ENCODE assay signal across 34 cellular contexts in the genomic region with DNA sequence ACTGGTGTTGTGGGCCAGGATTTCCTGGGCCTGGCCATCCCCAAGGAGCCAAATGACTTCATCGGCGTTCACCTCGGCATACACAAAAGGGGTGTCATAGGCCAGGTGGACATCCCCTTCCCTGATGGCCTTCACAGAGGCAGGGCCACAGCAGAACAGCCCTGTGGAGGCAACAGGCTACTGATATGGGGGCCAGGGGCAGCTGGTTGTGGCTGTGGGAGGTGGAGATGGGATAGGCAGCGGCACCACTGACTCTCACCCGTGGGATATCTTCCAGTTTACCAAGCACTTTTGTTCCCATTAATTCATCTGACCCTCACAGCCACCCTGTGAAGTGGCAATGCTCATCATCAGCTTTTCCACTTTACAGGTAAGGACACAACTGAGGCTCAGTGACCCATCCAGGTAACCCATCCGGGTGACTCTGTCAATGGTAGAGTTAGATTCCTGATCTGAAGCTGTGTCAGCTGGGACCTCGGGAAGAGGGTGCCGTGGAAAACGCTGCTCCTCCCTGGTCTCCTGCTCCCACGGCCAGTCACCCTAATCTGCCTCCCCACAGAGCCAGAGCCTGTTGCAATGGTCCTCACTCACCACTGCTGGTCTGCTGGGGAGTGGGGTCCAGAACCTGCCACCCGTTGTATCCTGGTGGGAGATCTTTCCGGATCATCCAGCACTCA. TPM values are rescaled to one million over a fixed set of nuclear protein-coding genes. Genes with fewer than 3 reads are reported as not detected.
A peak's percentile ranks its signal among the peaks of the same experiment; 100 is the strongest.
DNase-seq lines count a peak whose midpoint lies in the region; ATAC-seq, FAIRE-seq and TF ChIP-seq lines count a peak whose summit lies in the region.
"Had no signal": no experiment of that assay in that cellular context is flagged by ENCODE, and none has a peak within 500 bp of the region (broad histone marks: within the 10 kb centered on the region; RNA-seq: fewer than 3 reads in every experiment).

No MANE protein-coding gene starts in this region.

- H3K18ac ChIP-seq in neuronal stem cell (ENCODE audit: low read length), result peak overlapping the region; percentile 6

- H3F3A ChIP-seq in MM.1S (ENCODE audit: insufficient read depth, low read length), result no peaks in the 10 kb centered on the region

- H3K36me3 Mint-ChIP-seq in activated T-helper 1 cell treated with anti-CD3 and anti-CD28 coated beads, Interleukin-12 subunit alpha, Interleukin-12 subunit beta, Interleukin-2, Interleukin-4 antibody, amounts not matched to agents 30 ng/mL and 10 ng/mL and 1 ng/mL, durations not matched to agents 14 hours and 24 hours and 36 hours (ENCODE audit: low read depth), result no peaks in the 10 kb centered on the region
- no peaks in the 10 kb centered on the region for H3K36me3 Mint-ChIP-seq in Caco-2 (ENCODE audit: insufficient read depth, unreplicated experiment)
- H3K36me3 Mint-ChIP-seq: CD14-positive monocyte; CD4-positive, alpha-beta memory T cell; CD4-positive, CD25-positive, alpha-beta regulatory T cell; CD8-positive, alpha-beta memory T cell had no signal

- H3K36me3 ChIP-seq in K562 (ENCODE audit: control insufficient read depth, insufficient read depth, low read length) (no peaks in the 10 kb centered on the region), neuronal stem cell (replicated peaks in 1 of 2; ENCODE audit: control insufficient read depth in 2 of 2, insufficient read depth in 2 of 2, low read length in 2 of 2) (no peaks in the 10 kb centered on the region), MM.1S (replicated peaks; ENCODE audit: insufficient read depth, low read length) (no peaks in the 10 kb centered on the region), Caco-2 (ENCODE audit: control insufficient read depth, insufficient read depth, low read length) (no peaks in the 10 kb centered on the region)
- H3K36me3 ChIP-seq: BE2C, BLaER1 had no signal

- H3K9me1 ChIP-seq in K562 (ENCODE audit: control insufficient read depth, insufficient read depth, low read length), result no peaks in the 10 kb centered on the region

- peak overlapping the region in 1 of 2 experiments; percentile 19; a peak in 1 of 4 replicates for H3K9ac ChIP-seq in K562 (ENCODE audit: insufficient read depth in 1 of 2, low read depth in 2 of 2, low read length in 2 of 2)
- no peak overlapping the region for H3K9ac ChIP-seq in neuronal stem cell (ENCODE audit: low read depth, low read length, poor library complexity)
- no peak overlapping the region for H3K9ac ChIP-seq in MM.1S (ENCODE audit: low read length)
- H3K9ac ChIP-seq: BLaER1 had no signal

- no peak for ATAC-seq in K562
- ATAC-seq: GM12878 had no signal

- peaks cover 5% of the 10 kb centered on the region for H3K4me1 Mint-ChIP-seq in activated T-helper 1 cell treated with anti-CD3 and anti-CD28 coated beads, Interleukin-12 subunit alpha, Interleukin-12 subunit beta, Interleukin-2, Interleukin-4 antibody, amounts not matched to agents 30 ng/mL and 10 ng/mL and 1 ng/mL, durations not matched to agents 14 hours and 24 hours and 36 hours (ENCODE audit: low read depth)
- peaks cover 4% of the 10 kb centered on the region for H3K4me1 Mint-ChIP-seq in Caco-2 (ENCODE audit: low read depth, unreplicated experiment)

- FAIRE-seq in K562 (lab: Jason Lieb, UNC) (no peak), D721Med (lab: Jason Lieb, UNC) (no peak)
- FAIRE-seq: A204.1, GM12878, GM12892, GM18507 had no signal

- H3K14ac ChIP-seq in neuronal stem cell (ENCODE audit: low read length), result no peak overlapping the region

- H2BK5ac ChIP-seq in neuronal stem cell (ENCODE audit: low read length), result no peak overlapping the region

- no peak overlapping the region for H2BK120ac ChIP-seq in neuronal stem cell (ENCODE audit: low read depth, low read length)

- no peak overlapping the region for H3K4me3 Mint-ChIP-seq in activated T-helper 1 cell treated with anti-CD3 and anti-CD28 coated beads, Interleukin-12 subunit alpha, Interleukin-12 subunit beta, Interleukin-2, Interleukin-4 antibody, amounts not matched to agents 30 ng/mL and 10 ng/mL and 1 ng/mL, durations not matched to agents 14 hours and 24 hours and 36 hours
- H3K4me3 Mint-ChIP-seq in Caco-2 (ENCODE audit: unreplicated experiment), result no peak overlapping the region
- H3K4me3 Mint-ChIP-seq: CD14-positive monocyte; CD4-positive, alpha-beta memory T cell; CD4-positive, CD25-positive, alpha-beta regulatory T cell; CD8-positive, alpha-beta memory T cell had no signal

- peaks cover 2% of the 10 kb centered on the region for H3K27me3 Mint-ChIP-seq in activated T-helper 1 cell treated with anti-CD3 and anti-CD28 coated beads, Interleukin-12 subunit alpha, Interleukin-12 subunit beta, Interleukin-2, Interleukin-4 antibody, amounts not matched to agents 30 ng/mL and 10 ng/mL and 1 ng/mL, durations not matched to agents 14 hours and 24 hours and 36 hours (ENCODE audit: insufficient read depth)
- H3K27me3 Mint-ChIP-seq in Caco-2 (ENCODE audit: insufficient read depth, unreplicated experiment), result peaks cover 6% of the 10 kb centered on the region

- H3K27ac ChIP-seq in K562 (ENCODE audit: extremely low read depth, low read depth, low read length) (no peak overlapping the region; the same call in 2 of the 3 replicates), neuronal stem cell (replicated peaks; ENCODE audit: low read length) (no peak overlapping the region), MM.1S (ENCODE audit: low read length) (no peak overlapping the region)
- H3K27ac ChIP-seq: 22Rv1, BLaER1 had no signal

- H3K9me3 ChIP-seq in K562 (replicated peaks; ENCODE audit: control insufficient read depth, insufficient read depth, low read depth, low read length) (no peaks in the 10 kb centered on the region), neuronal stem cell (replicated peaks in 1 of 2; ENCODE audit: control insufficient read depth in 2 of 2, insufficient read depth in 1 of 2, low read depth in 1 of 2, low read length in 2 of 2) (no peaks in the 10 kb centered on the region), MM.1S (replicated peaks; ENCODE audit: insufficient read depth, low read length) (no peaks in the 10 kb centered on the region), Caco-2 (no peaks in the 10 kb centered on the region)
- H3K9me3 ChIP-seq: BE2C, BLaER1 had no signal

- H2AFZ ChIP-seq in K562 (ENCODE audit: low read depth, low read length), result 0 out of 2 replicates have a peak overlapping the region, but pooled peaks have one; percentile 4
- H2AFZ ChIP-seq in neuronal stem cell (ENCODE audit: low read length), result no peak overlapping the region
- H2AFZ ChIP-seq in MM.1S (ENCODE audit: low read length), result no peak overlapping the region

- no peak overlapping the region for H4K91ac ChIP-seq in neuronal stem cell (ENCODE audit: low read depth, low read length, poor library complexity)

- H3K4me3 ChIP-seq in K562 (no peak overlapping the region), neuronal stem cell (ENCODE audit: low read length in 2 of 2) (no peak overlapping the region), MM.1S (ENCODE audit: low read length) (no peak overlapping the region), Caco-2 (ENCODE audit: low read depth, low read length) (no peak overlapping the region)
- H3K4me3 ChIP-seq: BLaER1, GM12878 had no signal

- no peak for TF ChIP-seq EP300 in K562 (IDR thresholded peaks at IDR 0.05; ENCODE audit: low read length)

- TF ChIP-seq CTCF in K562 (IDR thresholded peaks at IDR 0.05 in 2 of 3, conservative IDR thresholded peaks at IDR 0.05 in 1 of 3; ENCODE audit: insufficient read depth in 2 of 3, low read depth in 1 of 3, low read length in 3 of 3) (no peak), D721Med (IDR thresholded peaks at IDR 0.05; ENCODE audit: insufficient read depth, missing control alignments) (no peak), MM.1S (IDR thresholded peaks at IDR 0.05; ENCODE audit: low read length) (no peak), Caco-2 (IDR thresholded peaks at IDR 0.05; ENCODE audit: insufficient read depth in 1 of 2, low read depth in 1 of 2, low read length in 1 of 2, severe bottlenecking in 1 of 2, unreplicated experiment in 1 of 2) (no peak)

- BruUV-seq in K562 (replicated peaks; lab: Mats Ljungman, UMichigan) (no TSS peak), Caco-2 (replicated peaks; lab: Mats Ljungman, UMichigan) (no TSS peak)

- no peak overlapping the region for H3K4ac ChIP-seq in neuronal stem cell (ENCODE audit: low read length)

- H3K79me2 ChIP-seq in K562 (ENCODE audit: control insufficient read depth, insufficient read depth, low read length) (no peaks in the 10 kb centered on the region), MM.1S (ENCODE audit: low read length) (no peaks in the 10 kb centered on the region)

- no peak overlapping the region for H3K27ac Mint-ChIP-seq in activated T-helper 1 cell treated with anti-CD3 and anti-CD28 coated beads, Interleukin-12 subunit alpha, Interleukin-12 subunit beta, Interleukin-2, Interleukin-4 antibody, amounts not matched to agents 30 ng/mL and 10 ng/mL and 1 ng/mL, durations not matched to agents 14 hours and 24 hours and 36 hours
- no peak overlapping the region for H3K27ac Mint-ChIP-seq in Caco-2 (ENCODE audit: unreplicated experiment)
- H3K27ac Mint-ChIP-seq: CD14-positive monocyte; CD4-positive, alpha-beta memory T cell; CD4-positive, CD25-positive, alpha-beta regulatory T cell had no signal

- in situ Hi-C loops in K562 (cut with MboI), result no loop called here

- H4K8ac ChIP-seq in neuronal stem cell (ENCODE audit: low read depth, low read length), result no peak overlapping the region

- TF ChIP-seq RAD21 in K562 (CRISPR knock-in tag; conservative IDR thresholded peaks at IDR 0.05 in 1 of 2, IDR thresholded peaks at IDR 0.05 in 1 of 2), result no peak

- CTCF ChIA-PET in K562 (lab: Yijun Ruan, JAX; ENCODE audit: low intra/inter-chr PET ratio) (no interaction called here), Caco-2 (lab: Charles Lee) (no interaction called here)

- DNase-seq in A172 (ENCODE audit: low spot score) (peak; percentile 23), K562 (ENCODE audit: extremely low read depth in 1 of 4, low spot score in 3 of 4) (no peak), islet precursor cell (peak; percentile 33), neuronal stem cell (ENCODE audit: low spot score) (no peak), D721Med (ENCODE audit: insufficient read length, low spot score) (no peak), MM.1S (no peak), Caco-2 (no peak)
- no peak for DNase-seq in activated T-helper 1 cell treated with anti-CD3 and anti-CD28 coated beads, Interleukin-12 subunit alpha, Interleukin-12 subunit beta, Interleukin-2, Interleukin-4 antibody, amounts not matched to agents 30 ng/mL and 10 ng/mL and 1 ng/mL, durations not matched to agents 14 hours and 24 hours and 36 hours (ENCODE audit: low spot score)
- DNase-seq: ACHN; BE2C; C1 segment of cervical spinal cord; Calu3; CD4-positive, alpha-beta memory T cell; CD4-positive, CD25-positive, alpha-beta regulatory T cell; CD8-positive, alpha-beta memory T cell; COR-L47; DMS 273 treated with DMSO at 0.1 percent for 48 hours; DMS153; DMS53; DMS79; DND-41; EL; GDM1 had no signal

- H2BK15ac ChIP-seq in neuronal stem cell (ENCODE audit: low read length), result no peak overlapping the region

- no peaks in the 10 kb centered on the region; a peak in 1 of 5 replicates for H3K4me1 ChIP-seq in K562 (replicated peaks in 1 of 2; ENCODE audit: control insufficient read depth in 2 of 2, insufficient read depth in 2 of 2, low read length in 2 of 2)
- H3K4me1 ChIP-seq in neuronal stem cell (ENCODE audit: control insufficient read depth in 2 of 2, insufficient read depth in 1 of 2, low read depth in 1 of 2, low read length in 2 of 2), result no peaks in the 10 kb centered on the region
- H3K4me1 ChIP-seq in MM.1S (ENCODE audit: low read length), result no peaks in the 10 kb centered on the region
- no peaks in the 10 kb centered on the region for H3K4me1 ChIP-seq in Caco-2
- H3K4me1 ChIP-seq: BE2C had no signal

- H3K9me3 Mint-ChIP-seq in activated T-helper 1 cell treated with anti-CD3 and anti-CD28 coated beads, Interleukin-12 subunit alpha, Interleukin-12 subunit beta, Interleukin-2, Interleukin-4 antibody, amounts not matched to agents 30 ng/mL and 10 ng/mL and 1 ng/mL, durations not matched to agents 14 hours and 24 hours and 36 hours, result no peaks in the 10 kb centered on the region
- no peaks in the 10 kb centered on the region for H3K9me3 Mint-ChIP-seq in Caco-2 (ENCODE audit: unreplicated experiment)
- H3K9me3 Mint-ChIP-seq: CD14-positive monocyte; CD8-positive, alpha-beta memory T cell had no signal

- peaks cover 40 to 65% of the 10 kb centered on the region in 2 experiments for H3K27me3 ChIP-seq in K562 (ENCODE audit: control insufficient read depth in 2 of 2, insufficient read depth in 2 of 2, low read length in 2 of 2)
- peaks cover 0 to 22% (median under 1%) of the 10 kb centered on the region in 3 experiments for H3K27me3 ChIP-seq in neuronal stem cell (ENCODE audit: control insufficient read depth in 3 of 3, insufficient read depth in 3 of 3, low read depth in 1 of 3, low read length in 3 of 3)
- no peaks in the 10 kb centered on the region for H3K27me3 ChIP-seq in MM.1S (replicated peaks; ENCODE audit: insufficient read depth, low read length)
- no peaks in the 10 kb centered on the region for H3K27me3 ChIP-seq in Caco-2 (replicated peaks; ENCODE audit: control insufficient read depth, insufficient read depth, low read length)
- H3K27me3 ChIP-seq: BE2C, BLaER1 had no signal

- H3K79me1 ChIP-seq in neuronal stem cell (ENCODE audit: low read depth, low read length), result no peaks in the 10 kb centered on the region

- H2BK12ac ChIP-seq in neuronal stem cell (ENCODE audit: low read length), result no peak overlapping the region

- intact Hi-C loops in K562 (cut with micrococcal nuclease) (loop anchor here (10.0 kb wide), 1 partner anchor 577 kb away; no protein-coding TSS in a partner anchor), Caco-2 (cut with micrococcal nuclease; ENCODE audit: unreplicated experiment) (no loop called here)
- intact Hi-C loops in activated T-helper 1 cell treated with anti-CD3 and anti-CD28 coated beads, Interleukin-12 subunit alpha, Interleukin-12 subunit beta, Interleukin-2, Interleukin-4 antibody, amounts not matched to agents 30 ng/mL and 10 ng/mL and 1 ng/mL, durations not matched to agents 14 hours and 24 hours and 36 hours (cut with micrococcal nuclease), result loop anchor here (10.0 kb wide), 1 partner anchor 577 kb away; no protein-coding TSS in a partner anchor

- no peak for TF ChIP-seq POLR2A in K562 (conservative IDR thresholded peaks at IDR 0.05)

- no peak overlapping the region for H2AK5ac ChIP-seq in neuronal stem cell (ENCODE audit: low read depth, low read length)

- H3K23ac ChIP-seq in neuronal stem cell (ENCODE audit: low read depth, low read length, poor library complexity), result no peak overlapping the region

- H3K9me2 ChIP-seq in MM.1S (replicated peaks; ENCODE audit: insufficient read depth, low read length), result no peaks in the 10 kb centered on the region

- H4K20me1 ChIP-seq in K562 (replicated peaks; ENCODE audit: control insufficient read depth, insufficient read depth, low read length), result peaks cover 3% of the 10 kb centered on the region; the same call in 1 of the 2 replicates
- H4K20me1 ChIP-seq in MM.1S (ENCODE audit: insufficient read depth, low read length), result no peaks in the 10 kb centered on the region
- H4K20me1 ChIP-seq: BLaER1 had no signal

- H3K4me2 ChIP-seq in K562 (ENCODE audit: insufficient read depth, low read length), result no peak overlapping the region
- no peak overlapping the region for H3K4me2 ChIP-seq in neuronal stem cell (ENCODE audit: insufficient read depth, low read length, poor library complexity, severe bottlenecking)
- H3K4me2 ChIP-seq in MM.1S (ENCODE audit: low read depth, low read length), result no peak overlapping the region
- H3K4me2 ChIP-seq: BLaER1 had no signal

- POLR2A ChIA-PET in K562 (lab: Yijun Ruan, JAX), result interaction anchor here (0.7 kb wide), 1 partner anchor 184 kb away, joined by 3 read pairs; no protein-coding TSS in a partner anchor
- POLR2A ChIA-PET in Caco-2 (lab: Charles Lee), result no interaction called here

- WGBS in K562 (ENCODE audit: insufficient coverage, low coverage, missing lambda C conversion rate), result 5% methylated on average over 12 of the region's 12 CpGs
- WGBS in neuronal stem cell (ENCODE audit: extremely low coverage in 2 of 2, insufficient read length in 2 of 2, insufficient replicate concordance in 1 of 2), 2 donors, result no CpG with 5 or more reads among the region's 12 CpGs

RNA-seq across cellular contexts. Expression of a gene that starts 15.3 kb away (rescaled TPM):
- total RNA-seq in A172 (2014; rRNA removed; shearing (Covaris generic)), result 0.14 TPM in 1 of 2 replicates, not detected in the other
- 0.12 TPM in 1 of 2 replicates, not detected in the other for total RNA-seq in K562 (2011; cell fraction: chromatin; rRNA removed; ENCODE audit: low replicate concordance)
- total RNA-seq in K562 (2011; cell fraction: nucleolus; rRNA removed), result not detected in 2 replicates
- total RNA-seq in K562 (2011; cell fraction: nucleoplasm; rRNA removed), result not detected in 2 replicates
- total RNA-seq in K562 (2014; rRNA removed) (not detected in 2 replicates), K562 (2014; rRNA removed; fragmentation: Illumina TruSeq; extraction: Trizol) (not detected in 2 replicates), K562 (2015; rRNA removed; fragmentation: Illumina TruSeq; extraction: Trizol) (0.07 and 0.15 TPM in 2 replicates), K562 (2021) (not detected in 2 replicates), Caco-2 (2022) (not detected in 2 replicates)
- polyA plus RNA-seq in K562 (2011; rRNA removed) (0.07 TPM in 1 of 2 replicates, not detected in the other), K562 (2014; fragmentation: Illumina TruSeq; extraction: Trizol) (not detected in 2 replicates), K562 (2014; fragmentation: Nextera tagmentation; extraction: Ambion mirVana) (under 1 TPM; 0.03 to 0.10 TPM), K562 (2014; rRNA removed) (not detected in 2 replicates)
- polyA plus RNA-seq in K562 (2011; cell fraction: cytosol; rRNA removed), result 0.12 and 0.15 TPM in 2 replicates
- 0.06 and 0.07 TPM in 2 replicates for polyA plus RNA-seq in K562 (2011; cell fraction: nucleus; rRNA removed)
- polyA plus RNA-seq in K562 (2012), result 0.03 TPM in 1 of 2 replicates, not detected in the other
- polyA minus RNA-seq in K562 (2011; rRNA and poly(A)+ RNA removed), result not detected in 2 replicates
- polyA minus RNA-seq in K562 (2011; cell fraction: cytosol; rRNA and poly(A)+ RNA removed), result not detected in 2 replicates
- 0.22 TPM in 1 of 2 replicates, not detected in the other for polyA minus RNA-seq in K562 (2011; cell fraction: nucleus; rRNA and poly(A)+ RNA removed)
- polyA plus RNA-seq in neuronal stem cell (2013, experiment 1 of 2), result not detected
- not detected for polyA plus RNA-seq in neuronal stem cell (2013, experiment 2 of 2)
- not detected in 2 replicates for total RNA-seq in activated T-helper 1 cell treated with anti-CD3 and anti-CD28 coated beads, Interleukin-12 subunit alpha, Interleukin-12 subunit beta, Interleukin-2, Interleukin-4 antibody, amounts not matched to agents 30 ng/mL and 10 ng/mL and 1 ng/mL, durations not matched to agents 14 hours and 24 hours and 36 hours
- total RNA-seq: A673; Calu3; CD4-positive, alpha-beta memory T cell; CD4-positive, CD25-positive, alpha-beta regulatory T cell; Daoy; G401 had no signal
- polyA plus RNA-seq: AG04450; CD14-positive monocyte; CD4-positive, alpha-beta memory T cell; CD4-positive, CD25-positive, alpha-beta regulatory T cell; CD8-positive, alpha-beta memory T cell had no signal

RNA-seq across cellular contexts. Expression of a gene that starts 20.0 kb away (rescaled TPM):
- total RNA-seq in A172 (2014; rRNA removed; shearing (Covaris generic)), result not detected in 2 replicates
- total RNA-seq in K562 (2011; cell fraction: chromatin; rRNA removed; ENCODE audit: low replicate concordance), result not detected in 2 replicates
- total RNA-seq in K562 (2011; cell fraction: nucleolus; rRNA removed), result not detected in 2 replicates
- not detected in 2 replicates for total RNA-seq in K562 (2011; cell fraction: nucleoplasm; rRNA removed)
- not detected in 2 replicates for total RNA-seq in K562 (2014; rRNA removed)
- total RNA-seq in K562 (2014; rRNA removed; fragmentation: Illumina TruSeq; extraction: Trizol), result not detected in 2 replicates
- not detected in 2 replicates for total RNA-seq in K562 (2015; rRNA removed; fragmentation: Illumina TruSeq; extraction: Trizol)
- total RNA-seq in K562 (2021), result not detected in 2 replicates
- polyA plus RNA-seq in K562 (2011; rRNA removed), result not detected in 2 replicates
- polyA plus RNA-seq in K562 (2011; cell fraction: cytosol; rRNA removed), result not detected in 2 replicates
- not detected in 2 replicates for polyA plus RNA-seq in K562 (2011; cell fraction: nucleus; rRNA removed)
- not detected in 2 replicates for polyA plus RNA-seq in K562 (2012)
- not detected in 2 replicates for polyA plus RNA-seq in K562 (2014; fragmentation: Illumina TruSeq; extraction: Trizol)
- polyA plus RNA-seq in K562 (2014; fragmentation: Nextera tagmentation; extraction: Ambion mirVana), result not detected
- not detected in 2 replicates for polyA plus RNA-seq in K562 (2014; rRNA removed)
- not detected in 2 replicates for polyA minus RNA-seq in K562 (2011; rRNA and poly(A)+ RNA removed)
- polyA minus RNA-seq in K562 (2011; cell fraction: cytosol; rRNA and poly(A)+ RNA removed), result not detected in 2 replicates
- polyA minus RNA-seq in K562 (2011; cell fraction: nucleus; rRNA and poly(A)+ RNA removed), result not detected in 2 replicates
- not detected for polyA plus RNA-seq in neuronal stem cell (2013, experiment 1 of 2)
- not detected for polyA plus RNA-seq in neuronal stem cell (2013, experiment 2 of 2)
- not detected in 2 replicates for total RNA-seq in activated T-helper 1 cell treated with anti-CD3 and anti-CD28 coated beads, Interleukin-12 subunit alpha, Interleukin-12 subunit beta, Interleukin-2, Interleukin-4 antibody, amounts not matched to agents 30 ng/mL and 10 ng/mL and 1 ng/mL, durations not matched to agents 14 hours and 24 hours and 36 hours
- total RNA-seq in Caco-2 (2022), result not detected in 2 replicates
- total RNA-seq: A673; Calu3; CD4-positive, alpha-beta memory T cell; CD4-positive, CD25-positive, alpha-beta regulatory T cell; CD8-positive, alpha-beta memory T cell; Daoy; G401; GM12878 had no signal
- polyA plus RNA-seq: AG04450; CD14-positive monocyte; CD4-positive, alpha-beta memory T cell; CD4-positive, CD25-positive, alpha-beta regulatory T cell; CD8-positive, alpha-beta memory T cell; GM12878 had no signal

RNA-seq across cellular contexts. Expression of a gene that starts 48.3 kb away (rescaled TPM):
- total RNA-seq in A172 (2014; rRNA removed; shearing (Covaris generic)), result 10.2 and 17.7 TPM in 2 replicates
- 25.3 and 38.0 TPM in 2 replicates for total RNA-seq in K562 (2011; cell fraction: chromatin; rRNA removed; ENCODE audit: low replicate concordance)
- 27.9 and 30.5 TPM in 2 replicates for total RNA-seq in K562 (2011; cell fraction: nucleolus; rRNA removed)
- total RNA-seq in K562 (2011; cell fraction: nucleoplasm; rRNA removed), result 25.0 and 31.9 TPM in 2 replicates
- total RNA-seq in K562 (2014; rRNA removed) (7.8 and 11.8 TPM in 2 replicates), K562 (2014; rRNA removed; fragmentation: Illumina TruSeq; extraction: Trizol) (16.5 and 18.6 TPM in 2 replicates), K562 (2015; rRNA removed; fragmentation: Illumina TruSeq; extraction: Trizol) (19.6 and 21.8 TPM in 2 replicates), K562 (2021) (15.2 and 16.0 TPM in 2 replicates), Caco-2 (2022) (7.4 and 7.9 TPM in 2 replicates)
- polyA plus RNA-seq in K562 (2011; rRNA removed) (14.9 and 22.3 TPM in 2 replicates), K562 (2014; fragmentation: Illumina TruSeq; extraction: Trizol) (15.3 and 18.2 TPM in 2 replicates), K562 (2014; fragmentation: Nextera tagmentation; extraction: Ambion mirVana) (1 to 10 TPM; 2.5 to 2.9 TPM), K562 (2014; rRNA removed) (12.7 and 14.2 TPM in 2 replicates)
- 10.0 and 10.4 TPM in 2 replicates for polyA plus RNA-seq in K562 (2011; cell fraction: cytosol; rRNA removed)
- polyA plus RNA-seq in K562 (2011; cell fraction: nucleus; rRNA removed), result 10.6 and 12.0 TPM in 2 replicates
- 8.2 and 11.1 TPM in 2 replicates for polyA plus RNA-seq in K562 (2012)
- polyA minus RNA-seq in K562 (2011; rRNA and poly(A)+ RNA removed), result 36.0 and 43.0 TPM in 2 replicates
- 8.3 and 13.5 TPM in 2 replicates for polyA minus RNA-seq in K562 (2011; cell fraction: cytosol; rRNA and poly(A)+ RNA removed)
- 18.3 and 36.4 TPM in 2 replicates for polyA minus RNA-seq in K562 (2011; cell fraction: nucleus; rRNA and poly(A)+ RNA removed)
- polyA plus RNA-seq in neuronal stem cell (2013, experiment 1 of 2), result 4.2 TPM
- 3.9 TPM for polyA plus RNA-seq in neuronal stem cell (2013, experiment 2 of 2)
- total RNA-seq in activated T-helper 1 cell treated with anti-CD3 and anti-CD28 coated beads, Interleukin-12 subunit alpha, Interleukin-12 subunit beta, Interleukin-2, Interleukin-4 antibody, amounts not matched to agents 30 ng/mL and 10 ng/mL and 1 ng/mL, durations not matched to agents 14 hours and 24 hours and 36 hours, result 15.4 and 15.7 TPM in 2 replicates
- total RNA-seq: G401 had no signal

Comparison
In these comparisons a context has a peak if more than half of its experiments do, and no peak if none do; other contexts are left out.
1. DNase-seq: peak in A172 (single experiment) and islet precursor cell (single experiment); none in K562 (0 of 4), neuronal stem cell (single experiment), D721Med (single experiment), MM.1S (single experiment), activated T-helper 1 cell treated with anti-CD3 and anti-CD28 coated beads, Interleukin-12 subunit alpha, Interleukin-12 subunit beta, Interleukin-2, Interleukin-4 antibody, amounts not matched to agents 30 ng/mL and 10 ng/mL and 1 ng/mL, durations not matched to agents 14 hours and 24 hours and 36 hours (single experiment) and Caco-2 (0 of 2).